1 cellular context compared by ENCODE assay signal in genomic region chr3:181695661-181696491, GRCh38.
TF ChIP-seq lines count a peak whose summit lies in the region.

No MANE protein-coding gene starts in this region.

TF ChIP-seq in H1, 55 proteins besides CTCF, POLR2A, EP300 and RAD21 (continued from another document):
- no peak for TF ChIP-seq EGR1 (IDR thresholded peaks at IDR 0.05; ENCODE audit: borderline replicate concordance, low read depth, low read length)
- no peak for TF ChIP-seq TAF7 (optimal IDR thresholded peaks at IDR 0.05; ENCODE audit: borderline replicate concordance, low read depth, low read length)
- no peak for TF ChIP-seq BRCA1 (IDR thresholded peaks at IDR 0.05; ENCODE audit: low read depth, low read length)
- no peak for TF ChIP-seq BCL11A (IDR thresholded peaks at IDR 0.05; ENCODE audit: low read depth in 2 of 2, low read length in 2 of 2)
- no peak for TF ChIP-seq SP2 (IDR thresholded peaks at IDR 0.05; ENCODE audit: low read length)
- TF ChIP-seq, protein P1, sequence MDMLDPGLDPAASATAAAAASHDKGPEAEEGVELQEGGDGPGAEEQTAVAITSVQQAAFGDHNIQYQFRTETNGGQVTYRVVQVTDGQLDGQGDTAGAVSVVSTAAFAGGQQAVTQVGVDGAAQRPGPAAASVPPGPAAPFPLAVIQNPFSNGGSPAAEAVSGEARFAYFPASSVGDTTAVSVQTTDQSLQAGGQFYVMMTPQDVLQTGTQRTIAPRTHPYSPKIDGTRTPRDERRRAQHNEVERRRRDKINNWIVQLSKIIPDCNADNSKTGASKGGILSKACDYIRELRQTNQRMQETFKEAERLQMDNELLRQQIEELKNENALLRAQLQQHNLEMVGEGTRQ (IDR thresholded peaks at IDR 0.05; ENCODE audit: low read length) = no peak
- no peak for TF ChIP-seq GABPA (IDR thresholded peaks at IDR 0.05; ENCODE audit: borderline replicate concordance, insufficient read depth, low read length)
- no peak for TF ChIP-seq RFX5 (IDR thresholded peaks at IDR 0.05; ENCODE audit: borderline replicate concordance, low read depth, low read length)
- no peak for TF ChIP-seq RXRA (IDR thresholded peaks at IDR 0.05; ENCODE audit: insufficient read depth, low read depth, low read length)
- TF ChIP-seq CEBPB (IDR thresholded peaks at IDR 0.05; ENCODE audit: low read depth, low read length) = no peak
- TF ChIP-seq KDM1A (IDR thresholded peaks at IDR 0.05; ENCODE audit: borderline replicate concordance, low read length) = no peak
- TF ChIP-seq HDAC6 (IDR thresholded peaks at IDR 0.05; ENCODE audit: low read depth, low read length) = no peak
- TF ChIP-seq EZH2 (IDR thresholded peaks at IDR 0.05; ENCODE audit: low read depth, low read length, severe bottlenecking) = peak; percentile 75
- TF ChIP-seq, protein P2, sequence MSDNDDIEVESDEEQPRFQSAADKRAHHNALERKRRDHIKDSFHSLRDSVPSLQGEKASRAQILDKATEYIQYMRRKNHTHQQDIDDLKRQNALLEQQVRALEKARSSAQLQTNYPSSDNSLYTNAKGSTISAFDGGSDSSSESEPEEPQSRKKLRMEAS (IDR thresholded peaks at IDR 0.05) = peak; percentile 40; the same call in 1 of the 2 replicates
- TF ChIP-seq RBBP5 (IDR thresholded peaks at IDR 0.05; ENCODE audit: borderline replicate concordance, low read depth, low read length) = no peak
- TF ChIP-seq SIX5 (IDR thresholded peaks at IDR 0.05; ENCODE audit: low read depth, low read length) = no peak
- no peak for TF ChIP-seq CHD7 (IDR thresholded peaks at IDR 0.05; ENCODE audit: insufficient replicate concordance, low read length)
- TF ChIP-seq POLR2AphosphoS5 (IDR thresholded peaks at IDR 0.05; ENCODE audit: low read depth, low read length) = no peak
- TF ChIP-seq SIN3A (conservative IDR thresholded peaks at IDR 0.05 in 1 of 2, IDR thresholded peaks at IDR 0.05 in 1 of 2; ENCODE audit: low read depth in 1 of 2, low read length in 2 of 2) = 0 out of 4 replicates have a peak, but pooled peaks of 1 of the 2 experiments have one; percentile 32
- TF ChIP-seq, protein P3, sequence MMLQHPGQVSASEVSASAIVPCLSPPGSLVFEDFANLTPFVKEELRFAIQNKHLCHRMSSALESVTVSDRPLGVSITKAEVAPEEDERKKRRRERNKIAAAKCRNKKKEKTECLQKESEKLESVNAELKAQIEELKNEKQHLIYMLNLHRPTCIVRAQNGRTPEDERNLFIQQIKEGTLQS (IDR thresholded peaks at IDR 0.05; ENCODE audit: insufficient read depth, low read depth, low read length) = no peak
- TF ChIP-seq CHD2 (IDR thresholded peaks at IDR 0.05; ENCODE audit: low read length) = no peak
- no peak for TF ChIP-seq CBX8 (IDR thresholded peaks at IDR 0.05; ENCODE audit: borderline replicate concordance, low read depth, low read length)
- TF ChIP-seq KDM5A (IDR thresholded peaks at IDR 0.05; ENCODE audit: low read length) = no peak
- no peak for TF ChIP-seq TBP (IDR thresholded peaks at IDR 0.05; ENCODE audit: low read depth, low read length)
- no peak for TF ChIP-seq TEAD4 (IDR thresholded peaks at IDR 0.05; ENCODE audit: low read depth, low read length)
- no peak for TF ChIP-seq NRF1 (IDR thresholded peaks at IDR 0.05; ENCODE audit: low read depth, low read length)
- peak; percentile 39 for TF ChIP-seq RNF2 (IDR thresholded peaks at IDR 0.05; ENCODE audit: borderline replicate concordance, low read depth, low read length, missing control alignments, poor library complexity, severe bottlenecking)
- no peak for TF ChIP-seq ZNF274 (IDR thresholded peaks at IDR 0.05; ENCODE audit: borderline replicate concordance, extremely low read depth, low read length)
- TF ChIP-seq, protein P4, sequence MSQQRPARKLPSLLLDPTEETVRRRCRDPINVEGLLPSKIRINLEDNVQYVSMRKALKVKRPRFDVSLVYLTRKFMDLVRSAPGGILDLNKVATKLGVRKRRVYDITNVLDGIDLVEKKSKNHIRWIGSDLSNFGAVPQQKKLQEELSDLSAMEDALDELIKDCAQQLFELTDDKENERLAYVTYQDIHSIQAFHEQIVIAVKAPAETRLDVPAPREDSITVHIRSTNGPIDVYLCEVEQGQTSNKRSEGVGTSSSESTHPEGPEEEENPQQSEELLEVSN (IDR thresholded peaks at IDR 0.05) = 0 out of 2 replicates have a peak, but pooled peaks have one; percentile 25
TF ChIP-seq in H1: peak in this region for 8.
